ENCODE assay signal across 9 cellular contexts in the genomic region with DNA sequence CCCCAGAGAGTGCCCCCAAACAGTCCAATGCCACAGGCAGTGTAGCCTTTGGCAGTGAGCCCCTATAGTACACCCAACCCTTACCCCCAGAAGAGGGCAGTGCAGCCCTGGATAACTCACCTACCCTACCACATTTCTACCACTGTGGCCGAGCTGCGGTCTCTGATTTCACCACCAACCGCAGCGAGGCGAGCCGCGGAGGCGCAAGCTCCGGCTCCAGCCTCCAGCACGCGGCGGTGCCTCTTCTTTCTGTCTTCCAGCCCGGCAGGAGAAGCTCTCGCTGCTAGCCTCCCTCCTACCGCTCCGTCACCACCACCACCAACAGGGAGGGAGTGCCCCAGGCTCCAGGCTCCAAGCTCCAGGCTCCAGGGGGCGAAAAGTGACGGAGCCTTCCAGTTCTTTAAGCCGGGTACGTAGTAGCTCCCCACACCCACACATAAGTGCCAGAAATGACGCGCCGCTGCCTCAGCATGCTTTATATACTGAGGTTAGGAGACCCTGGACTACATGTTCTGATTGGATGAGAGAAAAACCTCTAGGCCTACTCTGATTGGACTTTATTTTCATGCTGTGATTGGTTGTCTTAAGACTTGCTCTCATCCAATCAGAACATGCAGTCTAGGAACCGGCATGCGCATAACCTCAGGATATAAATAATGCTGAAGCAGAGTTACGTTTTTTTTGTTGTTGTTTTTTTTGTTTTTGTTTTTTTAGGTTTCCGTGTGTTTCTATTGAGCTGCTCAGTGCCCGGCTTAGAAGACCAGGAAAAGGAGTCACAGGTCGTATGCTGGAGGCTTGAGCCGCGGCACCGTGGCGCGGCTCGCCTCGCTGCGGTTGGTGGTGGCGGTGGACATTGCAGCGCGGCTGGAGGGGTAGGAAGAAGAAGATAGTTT. TPM values are rescaled to one million over a fixed set of nuclear protein-coding genes. Genes with fewer than 3 reads are reported as not detected.
A peak's percentile ranks its signal among the peaks of the same experiment; 100 is the strongest.
DNase-seq lines count a peak whose midpoint lies in the region; ATAC-seq, FAIRE-seq and TF ChIP-seq lines count a peak whose summit lies in the region.
"Had no signal": no experiment of that assay in that cellular context is flagged by ENCODE, and none has a peak within 500 bp of the region (broad histone marks: within the 10 kb centered on the region; RNA-seq: fewer than 3 reads in every experiment).

Gene PCAT7, plus strand, starts transcription at position 645 of the 893 bp plus-strand sequence.

- POLR2A ChIA-PET in K562 (lab: Yijun Ruan, JAX): interaction anchor here (0.6 to 0.7 kb wide), 4 partner anchors 12 to 602 kb away, joined by 3 read pairs; no protein-coding TSS in a partner anchor

- H3K27me3 ChIP-seq in OCI-LY3 (ENCODE audit: low read depth, low read length) (peaks cover 7% of the 10 kb centered on the region), K562 (ENCODE audit: control insufficient read depth in 2 of 2, insufficient read depth in 2 of 2, low read length in 2 of 2) (peaks cover 19 to 35% of the 10 kb centered on the region in 2 experiments)

- H3K36me3 ChIP-seq in OCI-LY3 (replicated peaks; ENCODE audit: low read depth, low read length): no peaks in the 10 kb centered on the region
- H3K36me3 ChIP-seq in K562 (ENCODE audit: control insufficient read depth, insufficient read depth, low read length): no peaks in the 10 kb centered on the region

- H4K20me1 ChIP-seq in OCI-LY3 (ENCODE audit: insufficient read depth, low read length) (no peaks in the 10 kb centered on the region), K562 (replicated peaks; ENCODE audit: control insufficient read depth, insufficient read depth, low read length) (no peaks in the 10 kb centered on the region)

- no peak within 1 kb of the TSS for H3K4me3 Mint-ChIP-seq in stimulated activated memory B cell treated with anti-CD40 and anti-IgM and Interleukin-4, amounts not matched to agents 10 μg/mL and 1 μg/mL and 100 μg/mL, for 72 hours

- peak within 1 kb of the TSS; percentile 60 for H3K4me3 ChIP-seq in LNCaP clone FGC (ENCODE audit: low read depth, low read length)
- peak within 1 kb of the TSS; percentile 81 for H3K4me3 ChIP-seq in OCI-LY3 (ENCODE audit: low read length)
- H3K4me3 ChIP-seq in K562: peak within 1 kb of the TSS; percentile 34

- WGBS in K562 (ENCODE audit: insufficient coverage, low coverage, missing lambda C conversion rate): 15% methylated on average over 30 of the region's 40 CpGs

- peak; percentile 75 for TF ChIP-seq CTCF in LNCaP clone FGC (IDR thresholded peaks at IDR 0.05; ENCODE audit: control insufficient read depth, extremely low read depth, insufficient read depth)
- peak; percentile 84 for TF ChIP-seq CTCF in OCI-LY3 (IDR thresholded peaks at IDR 0.05; ENCODE audit: low read depth, low read length)
- peak; percentile 80 to 89 (median 81) for TF ChIP-seq CTCF in K562 (IDR thresholded peaks at IDR 0.05 in 2 of 3, conservative IDR thresholded peaks at IDR 0.05 in 1 of 3; ENCODE audit: insufficient read depth in 2 of 3, low read depth in 1 of 3, low read length in 3 of 3)

- intact Hi-C loops in K562 (cut with micrococcal nuclease) (loop anchor here (1.0 to 10.0 kb wide), 3 partner anchors 49 to 570 kb away; no protein-coding TSS in a partner anchor), left colon (cut with DNase I, micrococcal nuclease) (no loop called here)

- H3K4me1 ChIP-seq in OCI-LY3 (ENCODE audit: low read length): peaks cover 9% of the 10 kb centered on the region
- H3K4me1 ChIP-seq in K562 (replicated peaks in 1 of 2; ENCODE audit: control insufficient read depth in 2 of 2, insufficient read depth in 2 of 2, low read length in 2 of 2): peaks cover 3 to 24% of the 10 kb centered on the region in 2 experiments; a peak in 4 of 5 replicates

- peak; percentile 70 to 87 for TF ChIP-seq RAD21 in K562 (CRISPR knock-in tag; conservative IDR thresholded peaks at IDR 0.05 in 1 of 2, IDR thresholded peaks at IDR 0.05 in 1 of 2)

- no peak for TF ChIP-seq POLR2A in K562 (conservative IDR thresholded peaks at IDR 0.05)

- H3K9me3 ChIP-seq in OCI-LY3 (ENCODE audit: insufficient read depth, low read length) (no peaks in the 10 kb centered on the region), K562 (replicated peaks; ENCODE audit: control insufficient read depth, insufficient read depth, low read depth, low read length) (no peaks in the 10 kb centered on the region; the same call in 1 of the 2 replicates)

- H3K27ac Mint-ChIP-seq in stimulated activated memory B cell treated with anti-CD40 and anti-IgM and Interleukin-4, amounts not matched to agents 10 μg/mL and 1 μg/mL and 100 μg/mL, for 72 hours: no peak within 1 kb of the TSS

- H3K27ac ChIP-seq in OCI-LY3 (ENCODE audit: low read length): peak within 1 kb of the TSS; percentile 45
- H3K27ac ChIP-seq in K562 (ENCODE audit: extremely low read depth, low read depth, low read length): no peak within 1 kb of the TSS

- peak; percentile 93 for DNase-seq in ELF-1 (ENCODE audit: low read depth, low spot score)
- peak; percentile 74 for DNase-seq in LNCaP clone FGC (ENCODE audit: low read depth)
- DNase-seq in K562 (ENCODE audit: extremely low read depth in 1 of 4, low spot score in 3 of 4): peak; percentile 72 to 81 (median 74)
- DNase-seq in left colon: peak; percentile 77 to 86

- ATAC-seq in K562: peak; percentile 100
- peak; percentile 85 for ATAC-seq in left colon
- ATAC-seq in stimulated activated memory B cell treated with anti-CD40 and anti-IgM and Interleukin-4, amounts not matched to agents 10 μg/mL and 1 μg/mL and 100 μg/mL, for 72 hours: peak; percentile 84
- no peak for ATAC-seq in GM18502 (IDR thresholded peaks at IDR 0.05; ENCODE audit: poor library complexity, unreplicated experiment)
- ATAC-seq in HG03196 (IDR thresholded peaks at IDR 0.05; ENCODE audit: unreplicated experiment): no peak

- in situ Hi-C loops in K562 (cut with MboI): no loop called here

- peak; percentile 90 for FAIRE-seq in K562 (lab: Jason Lieb, UNC)

- no peaks in the 10 kb centered on the region for H3K9me1 ChIP-seq in K562 (ENCODE audit: control insufficient read depth, insufficient read depth, low read length)

- H3K4me1 Mint-ChIP-seq in stimulated activated memory B cell treated with anti-CD40 and anti-IgM and Interleukin-4, amounts not matched to agents 10 μg/mL and 1 μg/mL and 100 μg/mL, for 72 hours: no peaks in the 10 kb centered on the region

- H3K36me3 Mint-ChIP-seq in stimulated activated memory B cell treated with anti-CD40 and anti-IgM and Interleukin-4, amounts not matched to agents 10 μg/mL and 1 μg/mL and 100 μg/mL, for 72 hours: no peaks in the 10 kb centered on the region

- H3K4me2 ChIP-seq in OCI-LY3 (ENCODE audit: low read length): peak within 1 kb of the TSS; percentile 74
- H3K4me2 ChIP-seq in K562 (ENCODE audit: insufficient read depth, low read length): peak within 1 kb of the TSS; percentile 73

- BruUV-seq in K562 (replicated peaks; lab: Mats Ljungman, UMichigan): no TSS peak

- no peak for TF ChIP-seq EP300 in K562 (IDR thresholded peaks at IDR 0.05; ENCODE audit: low read length)

- CTCF ChIA-PET in K562 (lab: Yijun Ruan, JAX; ENCODE audit: low intra/inter-chr PET ratio): interaction anchor here (0.7 to 1.1 kb wide), 3 partner anchors 49 to 627 kb away, joined by 3 to 4 read pairs (median 3); no protein-coding TSS in a partner anchor

- no peaks in the 10 kb centered on the region for H3K9me3 Mint-ChIP-seq in stimulated activated memory B cell treated with anti-CD40 and anti-IgM and Interleukin-4, amounts not matched to agents 10 μg/mL and 1 μg/mL and 100 μg/mL, for 72 hours

- H2AFZ ChIP-seq in OCI-LY3 (ENCODE audit: low read depth, low read length): peak within 1 kb of the TSS; percentile 88
- peak within 1 kb of the TSS; percentile 91 for H2AFZ ChIP-seq in K562 (ENCODE audit: low read depth, low read length)

- peaks cover 11% of the 10 kb centered on the region for H3K27me3 Mint-ChIP-seq in stimulated activated memory B cell treated with anti-CD40 and anti-IgM and Interleukin-4, amounts not matched to agents 10 μg/mL and 1 μg/mL and 100 μg/mL, for 72 hours

- no peaks in the 10 kb centered on the region for H3K79me2 ChIP-seq in OCI-LY3 (ENCODE audit: low read length)
- no peaks in the 10 kb centered on the region for H3K79me2 ChIP-seq in K562 (ENCODE audit: control insufficient read depth, insufficient read depth, low read length)

- H3K9ac ChIP-seq in OCI-LY3 (ENCODE audit: low read length) (peak within 1 kb of the TSS; percentile 70), K562 (ENCODE audit: insufficient read depth in 1 of 2, low read depth in 2 of 2, low read length in 2 of 2) (peak within 1 kb of the TSS; percentile 27 to 87; a peak in 2 of 4 replicates)

TF ChIP-seq in K562, 482 proteins besides CTCF, POLR2A, EP300 and RAD21 (continues in another document):
- TF ChIP-seq, protein P1, sequence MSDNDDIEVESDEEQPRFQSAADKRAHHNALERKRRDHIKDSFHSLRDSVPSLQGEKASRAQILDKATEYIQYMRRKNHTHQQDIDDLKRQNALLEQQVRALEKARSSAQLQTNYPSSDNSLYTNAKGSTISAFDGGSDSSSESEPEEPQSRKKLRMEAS (CRISPR knock-in tag; IDR thresholded peaks at IDR 0.05): peak; percentile 41; the same call in 1 of the 2 replicates
- TF ChIP-seq, protein P2, sequence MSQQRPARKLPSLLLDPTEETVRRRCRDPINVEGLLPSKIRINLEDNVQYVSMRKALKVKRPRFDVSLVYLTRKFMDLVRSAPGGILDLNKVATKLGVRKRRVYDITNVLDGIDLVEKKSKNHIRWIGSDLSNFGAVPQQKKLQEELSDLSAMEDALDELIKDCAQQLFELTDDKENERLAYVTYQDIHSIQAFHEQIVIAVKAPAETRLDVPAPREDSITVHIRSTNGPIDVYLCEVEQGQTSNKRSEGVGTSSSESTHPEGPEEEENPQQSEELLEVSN (IDR thresholded peaks at IDR 0.05; ENCODE audit: borderline replicate concordance in 1 of 2, extremely low read depth in 1 of 2, insufficient read depth in 1 of 2, insufficient read length in 1 of 2, low read depth in 1 of 2, low read length in 1 of 2, poor library complexity in 1 of 2, severe bottlenecking in 1 of 2): peak; percentile 16 to 76
- no peak for TF ChIP-seq DNMT1 (IDR thresholded peaks at IDR 0.05)

RNA-seq across cellular contexts. Expression of gene PCAT7, which starts in this region (rescaled TPM):
- not detected in 2 replicates for total RNA-seq in K562 (2011; cell fraction: chromatin; rRNA removed; ENCODE audit: low replicate concordance)
- total RNA-seq in K562 (2011; cell fraction: nucleolus; rRNA removed): not detected in 2 replicates
- not detected in 2 replicates for total RNA-seq in K562 (2011; cell fraction: nucleoplasm; rRNA removed)
- total RNA-seq in K562 (2014; rRNA removed) (not detected in 2 replicates), K562 (2014; rRNA removed; fragmentation: Illumina TruSeq; extraction: Trizol) (not detected in 2 replicates), K562 (2015; rRNA removed; fragmentation: Illumina TruSeq; extraction: Trizol) (not detected in 2 replicates), K562 (2021) (0.09 TPM in 1 of 2 replicates, not detected in the other), left colon (1 to 10 TPM; 1.9 to 3.4 TPM)
- polyA plus RNA-seq in K562 (2011; rRNA removed) (not detected in 2 replicates), K562 (2014; fragmentation: Illumina TruSeq; extraction: Trizol) (0.13 TPM in 1 of 2 replicates, not detected in the other), K562 (2014; fragmentation: Nextera tagmentation; extraction: Ambion mirVana) (not detected), K562 (2014; rRNA removed) (not detected in 2 replicates)
- not detected in 2 replicates for polyA plus RNA-seq in K562 (2011; cell fraction: cytosol; rRNA removed)
- polyA plus RNA-seq in K562 (2011; cell fraction: nucleus; rRNA removed): not detected in 2 replicates
- polyA plus RNA-seq in K562 (2012): 0.05 and 0.11 TPM in 2 replicates
- not detected in 2 replicates for polyA minus RNA-seq in K562 (2011; rRNA and poly(A)+ RNA removed)
- not detected in 2 replicates for polyA minus RNA-seq in K562 (2011; cell fraction: cytosol; rRNA and poly(A)+ RNA removed)
- not detected in 2 replicates for polyA minus RNA-seq in K562 (2011; cell fraction: nucleus; rRNA and poly(A)+ RNA removed)
- total RNA-seq: LHCN-M2 had no signal

Comparison
In these comparisons a context has a peak if more than half of its experiments do, and no peak if none do; other contexts are left out.
1. Peak in DNase-seq, ATAC-seq, H3K4me3 ChIP-seq, H3K9ac ChIP-seq and H3K4me2 ChIP-seq in K562; RNA of the gene not detected or under 1 TPM.
2. ATAC-seq: peak in left colon (single experiment) and stimulated activated memory B cell treated with anti-CD40 and anti-IgM and Interleukin-4, amounts not matched to agents 10 μg/mL and 1 μg/mL and 100 μg/mL, for 72 hours (single experiment); none in GM18502 (single experiment) and HG03196 (single experiment).
3. Peak in every context shown above with its lines, with median percentiles within 50 percentile points of each other: DNase-seq, H3K4me3 ChIP-seq and CTCF ChIP-seq.